Comparison of ENCODE assay signal across 8 cellular contexts in genomic region chr2:74653589-74653984, GRCh38. TPM values are rescaled to one million over a fixed set of nuclear protein-coding genes. Genes with fewer than 3 reads are reported as not detected.
DNase-seq lines count a peak whose midpoint lies in the region; ATAC-seq and TF ChIP-seq lines count a peak whose summit lies in the region.

No MANE protein-coding gene starts in this region.

- peak; percentile 30 for DNase-seq in activated gamma-delta T cell (lab: John Stamatoyannopoulos, UW)
- DNase-seq in activated gamma-delta T cell treated with Interleukin-2 at 50 U/mL for 16 hours: no peak
- DNase-seq in body of pancreas: no peak
- DNase-seq in lung (ENCODE audit: low spot score): no peak
- no peak for DNase-seq in aorta
- DNase-seq in NCI-H82 treated with DMSO at 0.1 percent for 48 hours (lab: John Stamatoyannopoulos, UW; ENCODE audit: unreplicated experiment): no peak

- H3K4me1 ChIP-seq in body of pancreas: peaks cover 8% of the 10 kb centered on the region
- peaks cover 0 to 4% of the 10 kb centered on the region in 2 donors for H3K4me1 ChIP-seq in lung (ENCODE audit: control insufficient read depth in 2 of 2, insufficient read depth in 2 of 2, low read length in 2 of 2)
- no peaks in the 10 kb centered on the region for H3K4me1 ChIP-seq in aorta (ENCODE audit: control insufficient read depth in 1 of 2, insufficient read depth in 2 of 2, low read length in 2 of 2)

- H3K4me3 ChIP-seq in body of pancreas (peak overlapping the region; percentile 3 to 69), lung (peak overlapping the region; percentile 14), aorta (ENCODE audit: low read length in 2 of 2) (peak overlapping the region; percentile 2 to 35)

- peak overlapping the region; percentile 27 to 63 (median 38) for H3K27ac ChIP-seq in body of pancreas
- H3K27ac ChIP-seq in lung (ENCODE audit: low read depth in 1 of 2, low read length in 1 of 2): no peak overlapping the region
- no peak overlapping the region for H3K27ac ChIP-seq in aorta (ENCODE audit: low read depth in 1 of 2, low read length in 2 of 2)

- ATAC-seq in HG03196 (IDR thresholded peaks at IDR 0.05; ENCODE audit: unreplicated experiment) (peak; percentile 12), body of pancreas (peak; percentile 19), lung (ENCODE audit: insufficient read depth, low FRiP score) (no peak), aorta (ENCODE audit: low FRiP score) (peak; percentile 11), HG03442 (IDR thresholded peaks at IDR 0.05; ENCODE audit: unreplicated experiment) (no peak)

- TF ChIP-seq CTCF in body of pancreas (IDR thresholded peaks at IDR 0.05) (no peak), lung (IDR thresholded peaks at IDR 0.05; ENCODE audit: control extremely low read depth, extremely low read depth) (no peak)

- 4 to 9% methylated on average over 15 of the region's 15 CpGs for WGBS in body of pancreas, 2 donors
- 11 to 12% methylated on average over 15 of the region's 15 CpGs for WGBS in lung, 2 donors
- WGBS in aorta, 2 donors: 11% methylated on average over 15 of the region's 15 CpGs

- H3K36me3 ChIP-seq in body of pancreas (replicated peaks in 1 of 2; ENCODE audit: insufficient read depth in 1 of 2, low read depth in 2 of 2) (no peaks in the 10 kb centered on the region), lung (ENCODE audit: control insufficient read depth in 2 of 2, insufficient read depth in 2 of 2, low read length in 2 of 2) (no peaks in the 10 kb centered on the region), aorta (ENCODE audit: control insufficient read depth in 1 of 2, insufficient read depth in 2 of 2, low read length in 1 of 2) (no peaks in the 10 kb centered on the region)

- H3K9me3 ChIP-seq in body of pancreas: no peaks in the 10 kb centered on the region
- H3K9me3 ChIP-seq in lung (ENCODE audit: control insufficient read depth in 2 of 2, insufficient read depth in 1 of 2, low read length in 1 of 2): no peaks in the 10 kb centered on the region
- H3K9me3 ChIP-seq in aorta (ENCODE audit: control insufficient read depth, low read length): no peaks in the 10 kb centered on the region

- intact Hi-C loops in body of pancreas (cut with DNase I): no loop called here
- intact Hi-C loops in aorta (cut with DNase I): no loop called here

- no peak for TF ChIP-seq POLR2A in body of pancreas (IDR thresholded peaks at IDR 0.05)

- H3K27me3 ChIP-seq in body of pancreas (peaks cover 0 to 2% of the 10 kb centered on the region in 2 donors), lung (ENCODE audit: control insufficient read depth, insufficient read depth) (no peaks in the 10 kb centered on the region), aorta (ENCODE audit: control insufficient read depth in 1 of 2, insufficient read depth in 2 of 2, low read length in 1 of 2) (no peaks in the 10 kb centered on the region)

RNA-seq across cellular contexts. Expression of gene SEMA4F, which starts 0.5 kb away (rescaled TPM):
- total RNA-seq in body of pancreas (1 to 10 TPM; 3.1 to 4.6 TPM), lung (1 to 10 TPM; 4.9 to 9.6 TPM), aorta (10 to 100 TPM in 1 of 2 donors, 1 to 10 TPM in 1; 7.7 to 10.8 TPM)
- polyA plus RNA-seq in lung (1 to 10 TPM; 3.0 to 3.4 TPM), aorta (1 to 10 TPM; 1.4 to 6.7 TPM)

RNA-seq across cellular contexts. Expression of gene M1AP, which starts 5.5 kb away (rescaled TPM):
- total RNA-seq in body of pancreas (not detected), lung (under 1 TPM; 0.83 to 0.94 TPM), aorta (1 to 10 TPM in 1 of 2 donors, not detected in 1; 1.3 TPM)
- polyA plus RNA-seq in lung (1 to 10 TPM in 1 of 2 donors, under 1 TPM in 1; 0.77 to 1.2 TPM), aorta (not detected)

Comparison
In these comparisons a context has a peak if more than half of its experiments do, and no peak if none do; other contexts are left out.
1. ATAC-seq: peak in HG03196 (single experiment), body of pancreas (single experiment) and aorta (single experiment); none in lung (single experiment) and HG03442 (single experiment).
2. H3K27ac ChIP-seq: peak in body of pancreas (4 of 4); none in lung (0 of 2) and aorta (0 of 2).
3. Peak in every context shown above with its lines, with median percentiles within 50 percentile points of each other: H3K4me3 ChIP-seq.